8 cellular contexts compared by ENCODE assay signal in genomic region chr3:39107056-39107873, GRCh38. TPM values are rescaled to one million over a fixed set of nuclear protein-coding genes. Genes with fewer than 3 reads are reported as not detected.
A peak's percentile ranks its signal among the peaks of the same experiment; 100 is the strongest.
DNase-seq lines count a peak whose midpoint lies in the region; ATAC-seq and TF ChIP-seq lines count a peak whose summit lies in the region.

Gene GORASP1, minus strand, starts transcription at chr3:39107627. Its CDS starts 86 bp downstream, at chr3:39107541.
A gene with protein sequence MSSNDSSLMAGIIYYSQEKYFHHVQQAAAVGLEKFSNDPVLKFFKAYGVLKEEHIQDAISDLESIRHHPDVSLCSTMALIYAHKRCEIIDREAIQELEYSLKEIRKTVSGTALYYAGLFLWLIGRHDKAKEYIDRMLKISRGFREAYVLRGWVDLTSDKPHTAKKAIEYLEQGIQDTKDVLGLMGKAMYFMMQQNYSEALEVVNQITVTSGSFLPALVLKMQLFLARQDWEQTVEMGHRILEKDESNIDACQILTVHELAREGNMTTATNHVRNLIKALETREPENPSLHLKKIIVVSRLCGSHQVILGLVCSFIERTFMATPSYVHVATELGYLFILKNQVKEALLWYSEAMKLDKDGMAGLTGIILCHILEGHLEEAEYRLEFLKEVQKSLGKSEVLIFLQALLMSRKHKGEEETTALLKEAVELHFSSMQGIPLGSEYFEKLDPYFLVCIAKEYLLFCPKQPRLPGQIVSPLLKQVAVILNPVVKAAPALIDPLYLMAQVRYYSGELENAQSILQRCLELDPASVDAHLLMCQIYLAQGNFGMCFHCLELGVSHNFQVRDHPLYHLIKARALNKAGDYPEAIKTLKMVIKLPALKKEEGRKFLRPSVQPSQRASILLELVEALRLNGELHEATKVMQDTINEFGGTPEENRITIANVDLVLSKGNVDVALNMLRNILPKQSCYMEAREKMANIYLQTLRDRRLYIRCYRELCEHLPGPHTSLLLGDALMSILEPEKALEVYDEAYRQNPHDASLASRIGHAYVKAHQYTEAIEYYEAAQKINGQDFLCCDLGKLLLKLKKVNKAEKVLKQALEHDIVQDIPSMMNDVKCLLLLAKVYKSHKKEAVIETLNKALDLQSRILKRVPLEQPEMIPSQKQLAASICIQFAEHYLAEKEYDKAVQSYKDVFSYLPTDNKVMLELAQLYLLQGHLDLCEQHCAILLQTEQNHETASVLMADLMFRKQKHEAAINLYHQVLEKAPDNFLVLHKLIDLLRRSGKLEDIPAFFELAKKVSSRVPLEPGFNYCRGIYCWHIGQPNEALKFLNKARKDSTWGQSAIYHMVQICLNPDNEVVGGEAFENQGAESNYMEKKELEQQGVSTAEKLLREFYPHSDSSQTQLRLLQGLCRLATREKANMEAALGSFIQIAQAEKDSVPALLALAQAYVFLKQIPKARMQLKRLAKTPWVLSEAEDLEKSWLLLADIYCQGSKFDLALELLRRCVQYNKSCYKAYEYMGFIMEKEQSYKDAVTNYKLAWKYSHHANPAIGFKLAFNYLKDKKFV (N-terminal part only) (plus strand): TSS chr3:39107680. CDS start chr3:39107838, 158 bp downstream.

- ATAC-seq in GM18517 (IDR thresholded peaks at IDR 0.05; ENCODE audit: unreplicated experiment), result peak; percentile 56
- ATAC-seq in HG03064 (IDR thresholded peaks at IDR 0.05; ENCODE audit: low read depth, unreplicated experiment), result peak; percentile 65
- peak; percentile 62 to 70 for ATAC-seq in activated CD4-positive, CD25-positive, alpha-beta regulatory T cell treated with anti-CD3 and anti-CD28 coated beads, Interleukin-2, amount 50 U/mL, for 24 hours

- H3K9me3 ChIP-seq in A673 (ENCODE audit: low read depth, low read length, poor library complexity, severe bottlenecking), result no peaks in the 10 kb centered on the region

- no peaks in the 10 kb centered on the region for H3K4me1 ChIP-seq in A673 (ENCODE audit: insufficient read depth, low read length, poor library complexity, severe bottlenecking)

- H3K27me3 ChIP-seq in A673 (replicated peaks; ENCODE audit: insufficient read depth, low read depth, low read length, poor library complexity) (no peaks in the 10 kb centered on the region), kidney epithelial cell (ENCODE audit: control insufficient read depth, insufficient read depth, low read length) (no peaks in the 10 kb centered on the region)

- H3K4me3 ChIP-seq in A673 (ENCODE audit: low read depth, low read length, poor library complexity, severe bottlenecking), result peak within 1 kb of the TSS; percentile 85
- peak within 1 kb of the TSS; percentile 95 for H3K4me3 ChIP-seq in kidney epithelial cell (ENCODE audit: low read depth, low read length)

- CTCF ChIA-PET in A673 (lab: Charles Lee), result no interaction called here

- POLR2A ChIA-PET in A673 (lab: Charles Lee; ENCODE audit: low non-redundant PET), result no interaction called here

- H3K27ac ChIP-seq in A673 (ENCODE audit: low read depth, low read length, poor library complexity, severe bottlenecking), result peak within 1 kb of the TSS; percentile 77

- H3K36me3 ChIP-seq in A673 (ENCODE audit: insufficient read depth, low read length, poor library complexity, severe bottlenecking) (no peaks in the 10 kb centered on the region), kidney epithelial cell (ENCODE audit: control insufficient read depth, insufficient read depth, low read length) (no peaks in the 10 kb centered on the region)

- DNase-seq in A673 (ENCODE audit: low spot score) (peak; percentile 74), NCI-H2171 (lab: John Stamatoyannopoulos, UW) (peak; percentile 20), cerebellum (ENCODE audit: low spot score) (peak; percentile 96), kidney epithelial cell (ENCODE audit: low read depth) (peak; percentile 49)
- DNase-seq in stimulated activated CD4-positive, alpha-beta T cell treated with anti-CD3 and anti-CD28 coated beads, Interleukin-12 subunit alpha, Interleukin-12 subunit beta, amount 100 ng/mL, for 48 hours (ENCODE audit: low read depth in 2 of 3, low spot score in 1 of 3), result peak; percentile 37 to 59 (median 43)

- TF ChIP-seq CTCF in A673 (conservative IDR thresholded peaks at IDR 0.05; ENCODE audit: low read depth, low read length) (no peak), kidney epithelial cell (IDR thresholded peaks at IDR 0.05; ENCODE audit: insufficient read depth, low read length, poor library complexity, severe bottlenecking) (no peak)

- no TSS peak for BruUV-seq in A673 (replicated peaks; lab: Mats Ljungman, UMichigan)

- intact Hi-C loops in A673 (cut with micrococcal nuclease; ENCODE audit: unreplicated experiment), result loop anchor here (10.0 kb wide), 1 partner anchor 78 kb away; no protein-coding TSS in a partner anchor

RNA-seq across cellular contexts. Expression of gene GORASP1, which starts in this region (rescaled TPM):
- total RNA-seq in A673 (2021) (24.3 and 29.2 TPM in 2 replicates), cerebellum (38.1 TPM), kidney epithelial cell (34.8 and 43.5 TPM in 2 replicates)

RNA-seq across cellular contexts. Expression of the second gene that starts in this region (rescaled TPM):
- total RNA-seq in A673 (2021) (1.4 and 2.1 TPM in 2 replicates), cerebellum (9.7 TPM), kidney epithelial cell (2.3 and 6.7 TPM in 2 replicates)

Comparison
In these comparisons a context has a peak if more than half of its experiments do, and no peak if none do; other contexts are left out.
1. Peak in every context shown above with its lines: DNase-seq, ATAC-seq, H3K4me3 ChIP-seq and H3K27ac ChIP-seq.
2. DNase-seq: peak in every context shown above with its lines; median percentile 96 in cerebellum; 74 in A673; 49 in kidney epithelial cell; 43 in stimulated activated CD4-positive, alpha-beta T cell treated with anti-CD3 and anti-CD28 coated beads, Interleukin-12 subunit alpha, Interleukin-12 subunit beta, amount 100 ng/mL, for 48 hours; 20 in NCI-H2171.